35 cellular contexts compared by ENCODE assay signal in genomic region chr10:130982802-130983201, GRCh38.
"Had no signal": no experiment of that assay in that cellular context is flagged by ENCODE, and none has a peak within 500 bp of the region (broad histone marks: within the 10 kb centered on the region; RNA-seq: fewer than 3 reads in every experiment).

No MANE protein-coding gene starts in this region.

- H3K36me3 ChIP-seq: MG63 had no signal

- H3K9me3 ChIP-seq: MG63 had no signal

- H3K4me3 ChIP-seq: MG63 had no signal

- H3K27me3 ChIP-seq: MG63 had no signal

- DNase-seq: Karpas-422, Kasumi-1, MG63, MM.1S, MV-4-11, NCI-H1092, NCI-H1092 treated with DMSO at 0.1 percent for 48 hours, NCI-H1105, NCI-H1105 treated with DMSO at 0.1 percent for 48 hours, NCI-H1417, NCI-H1417 treated with DMSO at 0.1 percent for 48 hours, NCI-H1436, NCI-H1436 treated with DMSO at 0.1 percent for 48 hours, NCI-H146, NCI-H1694, NCI-H1694 treated with DMSO at 0.1 percent for 48 hours, NCI-H187, NCI-H187 treated with DMSO at 0.1 percent for 48 hours, NCI-H1930, NCI-H2029, NCI-H2029 treated with DMSO at 0.1 percent for 48 hours, NCI-H2081, NCI-H2081 treated with DMSO at 0.1 percent for 48 hours, NCI-H2107, NCI-H2171, NCI-H2171 treated with DMSO at 0.1 percent for 48 hours, NCI-H2227 treated with DMSO at 0.1 percent for 48 hours, NCI-H226, NCI-H345, NCI-H446, NCI-H446 treated with DMSO at 0.1 percent for 48 hours, NCI-H510A, NCI-H510A treated with DMSO at 0.1 percent for 48 hours, NCI-H524, NCI-H524 treated with DMSO at 0.1 percent for 48 hours had no signal
